In genomic region chr17:42759982-42760651, GRCh38 we compare ENCODE assay signal across 9 cellular contexts. TPM values are rescaled to one million over a fixed set of nuclear protein-coding genes. Genes with fewer than 3 reads are reported as not detected.
DNase-seq lines count a peak whose midpoint lies in the region; ATAC-seq and TF ChIP-seq lines count a peak whose summit lies in the region.
"Had no signal": no experiment of that assay in that cellular context is flagged by ENCODE, and none has a peak within 500 bp of the region (broad histone marks: within the 10 kb centered on the region; RNA-seq: fewer than 3 reads in every experiment).

No MANE protein-coding gene starts in this region.

- no peak for ATAC-seq in activated T-cell treated with anti-CD3 and anti-CD28 coated beads, Interleukin-2, amount 50 U/mL, for 4 hours

- no peak for TF ChIP-seq CTCF in mesothelial cell of epicardium (IDR thresholded peaks at IDR 0.05; ENCODE audit: unreplicated experiment)
- TF ChIP-seq CTCF in tibial nerve (IDR thresholded peaks at IDR 0.05) = no peak

- intact Hi-C loops in activated T-helper 1 cell treated with anti-CD3 and anti-CD28 coated beads, Interleukin-12 subunit alpha, Interleukin-12 subunit beta, Interleukin-2, Interleukin-4 antibody, amounts not matched to agents 30 ng/mL and 10 ng/mL and 1 ng/mL, durations not matched to agents 14 hours and 24 hours and 36 hours (cut with micrococcal nuclease) = no loop called here

- H3K4me1 Mint-ChIP-seq in activated T-cell treated with anti-CD3 and anti-CD28 coated beads, Interleukin-2, amount 50 U/mL, for 4 hours (ENCODE audit: low read depth) = peaks cover 7% of the 10 kb centered on the region
- H3K4me1 Mint-ChIP-seq in activated T-helper 1 cell treated with anti-CD3 and anti-CD28 coated beads, Interleukin-12 subunit alpha, Interleukin-12 subunit beta, Interleukin-2, Interleukin-4 antibody, amounts not matched to agents 30 ng/mL and 10 ng/mL and 1 ng/mL, durations not matched to agents 14 hours and 24 hours and 36 hours (ENCODE audit: low read depth) = peaks cover 6% of the 10 kb centered on the region
- peaks cover 24% of the 10 kb centered on the region for H3K4me1 Mint-ChIP-seq in mesothelial cell of epicardium

- WGBS in tibial nerve, 2 donors = 39 to 47% methylated on average over 11 of the region's 11 CpGs

- peak overlapping the region; percentile 21 for H3K4me3 Mint-ChIP-seq in activated T-cell treated with anti-CD3 and anti-CD28 coated beads, Interleukin-2, amount 50 U/mL, for 4 hours
- H3K4me3 Mint-ChIP-seq in activated T-helper 1 cell treated with anti-CD3 and anti-CD28 coated beads, Interleukin-12 subunit alpha, Interleukin-12 subunit beta, Interleukin-2, Interleukin-4 antibody, amounts not matched to agents 30 ng/mL and 10 ng/mL and 1 ng/mL, durations not matched to agents 14 hours and 24 hours and 36 hours = peak overlapping the region; percentile 54
- H3K4me3 Mint-ChIP-seq in mesothelial cell of epicardium = peak overlapping the region; percentile 69

- no peaks in the 10 kb centered on the region for H3K9me3 Mint-ChIP-seq in activated T-cell treated with anti-CD3 and anti-CD28 coated beads, Interleukin-2, amount 50 U/mL, for 4 hours
- no peaks in the 10 kb centered on the region for H3K9me3 Mint-ChIP-seq in activated T-helper 1 cell treated with anti-CD3 and anti-CD28 coated beads, Interleukin-12 subunit alpha, Interleukin-12 subunit beta, Interleukin-2, Interleukin-4 antibody, amounts not matched to agents 30 ng/mL and 10 ng/mL and 1 ng/mL, durations not matched to agents 14 hours and 24 hours and 36 hours
- H3K9me3 Mint-ChIP-seq in mesothelial cell of epicardium = no peaks in the 10 kb centered on the region

- H3K27ac ChIP-seq in tibial nerve = peak overlapping the region; percentile 43 to 79 (median 74)

- peak overlapping the region; percentile 32 to 67 (median 44) for H3K4me3 ChIP-seq in tibial nerve

- peaks cover 0 to 32% of the 10 kb centered on the region in 2 donors for H3K27me3 ChIP-seq in tibial nerve

- TF ChIP-seq POLR2A in tibial nerve (IDR thresholded peaks at IDR 0.05) = no peak

- no peaks in the 10 kb centered on the region for H3K36me3 Mint-ChIP-seq in activated T-cell treated with anti-CD3 and anti-CD28 coated beads, Interleukin-2, amount 50 U/mL, for 4 hours (ENCODE audit: insufficient read depth)
- no peaks in the 10 kb centered on the region for H3K36me3 Mint-ChIP-seq in activated T-helper 1 cell treated with anti-CD3 and anti-CD28 coated beads, Interleukin-12 subunit alpha, Interleukin-12 subunit beta, Interleukin-2, Interleukin-4 antibody, amounts not matched to agents 30 ng/mL and 10 ng/mL and 1 ng/mL, durations not matched to agents 14 hours and 24 hours and 36 hours (ENCODE audit: low read depth)
- H3K36me3 Mint-ChIP-seq in mesothelial cell of epicardium = no peaks in the 10 kb centered on the region

- H3K27ac Mint-ChIP-seq in activated T-helper 1 cell treated with anti-CD3 and anti-CD28 coated beads, Interleukin-12 subunit alpha, Interleukin-12 subunit beta, Interleukin-2, Interleukin-4 antibody, amounts not matched to agents 30 ng/mL and 10 ng/mL and 1 ng/mL, durations not matched to agents 14 hours and 24 hours and 36 hours = no peak overlapping the region
- H3K27ac Mint-ChIP-seq in mesothelial cell of epicardium = no peak overlapping the region

- TF ChIP-seq EP300 in tibial nerve (IDR thresholded peaks at IDR 0.05) = no peak

- H3K4me1 ChIP-seq in tibial nerve = peaks cover 0 to 33% (median 17%) of the 10 kb centered on the region in 4 donors

- no peaks in the 10 kb centered on the region for H3K36me3 ChIP-seq in tibial nerve

- H3K9me3 ChIP-seq in tibial nerve = no peaks in the 10 kb centered on the region
- H3K9me3 ChIP-seq: SK-N-SH had no signal

- no peak for DNase-seq in activated T-cell treated with anti-CD3 and anti-CD28 coated beads, Interleukin-2, amount 50 U/mL, for 4 hours
- DNase-seq in activated T-cell treated with anti-CD3 and anti-CD28 coated beads for 4 hours (no peak), mesothelial cell of epicardium (ENCODE audit: low spot score in 2 of 2, unreplicated experiment in 2 of 2) (no peak), tibial nerve (ENCODE audit: low spot score in 2 of 2) (no peak), NCI-H1417 treated with DMSO at 0.1 percent for 48 hours (lab: John Stamatoyannopoulos, UW) (no peak), DMS 273 (lab: John Stamatoyannopoulos, UW; ENCODE audit: unreplicated experiment) (no peak), NCI-H2171 treated with DMSO at 0.1 percent for 48 hours (lab: John Stamatoyannopoulos, UW) (no peak)
- DNase-seq in activated T-helper 1 cell treated with anti-CD3 and anti-CD28 coated beads, Interleukin-12 subunit alpha, Interleukin-12 subunit beta, Interleukin-2, Interleukin-4 antibody, amounts not matched to agents 30 ng/mL and 10 ng/mL and 1 ng/mL, durations not matched to agents 14 hours and 24 hours and 36 hours (ENCODE audit: low spot score) = no peak

- H3K27me3 Mint-ChIP-seq in activated T-cell treated with anti-CD3 and anti-CD28 coated beads, Interleukin-2, amount 50 U/mL, for 4 hours (ENCODE audit: low read depth) = peaks cover 53% of the 10 kb centered on the region
- peaks cover 61% of the 10 kb centered on the region for H3K27me3 Mint-ChIP-seq in activated T-helper 1 cell treated with anti-CD3 and anti-CD28 coated beads, Interleukin-12 subunit alpha, Interleukin-12 subunit beta, Interleukin-2, Interleukin-4 antibody, amounts not matched to agents 30 ng/mL and 10 ng/mL and 1 ng/mL, durations not matched to agents 14 hours and 24 hours and 36 hours (ENCODE audit: insufficient read depth)
- peaks cover 53% of the 10 kb centered on the region for H3K27me3 Mint-ChIP-seq in mesothelial cell of epicardium (ENCODE audit: low read depth)

RNA-seq across cellular contexts. Expression of gene RAMP2, which starts 0.9 kb away (rescaled TPM):
- not detected for total RNA-seq in activated T-cell treated with anti-CD3 and anti-CD28 coated beads, Interleukin-2, amount 50 U/mL, for 4 hours
- total RNA-seq in activated T-helper 1 cell treated with anti-CD3 and anti-CD28 coated beads, Interleukin-12 subunit alpha, Interleukin-12 subunit beta, Interleukin-2, Interleukin-4 antibody, amounts not matched to agents 30 ng/mL and 10 ng/mL and 1 ng/mL, durations not matched to agents 14 hours and 24 hours and 36 hours = not detected in 2 replicates
- total RNA-seq in mesothelial cell of epicardium = 19.5 to 22.3 TPM (median 21.6 TPM) in 3 replicates
- 100 to 1,000 TPM in 1 of 4 donors, 10 to 100 TPM in 3; 32.6 to 113 (median 51.4) TPM for total RNA-seq in tibial nerve

RNA-seq across cellular contexts. Expression of gene VPS25, which starts 13.1 kb away (rescaled TPM):
- total RNA-seq in activated T-cell treated with anti-CD3 and anti-CD28 coated beads, Interleukin-2, amount 50 U/mL, for 4 hours = 100 to 1,000 TPM in 1 of 3 donors, 10 to 100 TPM in 2; 92.6 to 106 (median 98.7) TPM
- 93.6 and 97.0 TPM in 2 replicates for total RNA-seq in activated T-helper 1 cell treated with anti-CD3 and anti-CD28 coated beads, Interleukin-12 subunit alpha, Interleukin-12 subunit beta, Interleukin-2, Interleukin-4 antibody, amounts not matched to agents 30 ng/mL and 10 ng/mL and 1 ng/mL, durations not matched to agents 14 hours and 24 hours and 36 hours
- total RNA-seq in mesothelial cell of epicardium (59.4 to 65.0 TPM (median 64.9 TPM) in 3 replicates), tibial nerve (10 to 100 TPM; 24.5 to 44.7 (median 38.2) TPM)

RNA-seq across cellular contexts. Expression of gene EZH1, which starts 15.3 kb away (rescaled TPM):
- 10 to 100 TPM; 22.2 to 26.5 (median 22.6) TPM for total RNA-seq in activated T-cell treated with anti-CD3 and anti-CD28 coated beads, Interleukin-2, amount 50 U/mL, for 4 hours
- total RNA-seq in activated T-helper 1 cell treated with anti-CD3 and anti-CD28 coated beads, Interleukin-12 subunit alpha, Interleukin-12 subunit beta, Interleukin-2, Interleukin-4 antibody, amounts not matched to agents 30 ng/mL and 10 ng/mL and 1 ng/mL, durations not matched to agents 14 hours and 24 hours and 36 hours = 35.6 and 40.0 TPM in 2 replicates
- total RNA-seq in mesothelial cell of epicardium (38.4 to 45.1 TPM (median 42.5 TPM) in 3 replicates), tibial nerve (100 to 1,000 TPM in 2 of 4 donors, 10 to 100 TPM in 2; 73.8 to 128 (median 109) TPM)

RNA-seq across cellular contexts. Expression of gene WNK4, which starts 20.3 kb away (rescaled TPM):
- total RNA-seq in activated T-cell treated with anti-CD3 and anti-CD28 coated beads, Interleukin-2, amount 50 U/mL, for 4 hours = under 1 TPM; 0.16 to 0.46 (median 0.38) TPM
- 0.12 and 0.29 TPM in 2 replicates for total RNA-seq in activated T-helper 1 cell treated with anti-CD3 and anti-CD28 coated beads, Interleukin-12 subunit alpha, Interleukin-12 subunit beta, Interleukin-2, Interleukin-4 antibody, amounts not matched to agents 30 ng/mL and 10 ng/mL and 1 ng/mL, durations not matched to agents 14 hours and 24 hours and 36 hours
- total RNA-seq in mesothelial cell of epicardium (1.3 to 1.8 TPM (median 1.7 TPM) in 3 replicates), tibial nerve (10 to 100 TPM in 2 of 4 donors, 1 to 10 TPM in 2; 3.6 to 15.6 (median 9.1) TPM)

RNA-seq across cellular contexts. Expression of gene COA3, which starts 38.4 kb away (rescaled TPM):
- total RNA-seq in activated T-cell treated with anti-CD3 and anti-CD28 coated beads, Interleukin-2, amount 50 U/mL, for 4 hours = 10 to 100 TPM; 52.2 to 56.2 (median 55.1) TPM
- total RNA-seq in activated T-helper 1 cell treated with anti-CD3 and anti-CD28 coated beads, Interleukin-12 subunit alpha, Interleukin-12 subunit beta, Interleukin-2, Interleukin-4 antibody, amounts not matched to agents 30 ng/mL and 10 ng/mL and 1 ng/mL, durations not matched to agents 14 hours and 24 hours and 36 hours = 53.5 and 59.3 TPM in 2 replicates
- total RNA-seq in mesothelial cell of epicardium (52.4 to 57.4 TPM (median 54.3 TPM) in 3 replicates), tibial nerve (10 to 100 TPM; 58.2 to 91.7 (median 62.6) TPM)

Comparison
In these comparisons a context has a peak if more than half of its experiments do, and no peak if none do; other contexts are left out.
1. RNA of gene RAMP2, which starts 0.9 kb away (total RNA-seq): 32.6 to 113 TPM in tibial nerve and 19.5 to 22.3 TPM in mesothelial cell of epicardium; not detected in activated T-cell treated with anti-CD3 and anti-CD28 coated beads, Interleukin-2, amount 50 U/mL, for 4 hours and not detected in activated T-helper 1 cell treated with anti-CD3 and anti-CD28 coated beads, Interleukin-12 subunit alpha, Interleukin-12 subunit beta, Interleukin-2, Interleukin-4 antibody, amounts not matched to agents 30 ng/mL and 10 ng/mL and 1 ng/mL, durations not matched to agents 14 hours and 24 hours and 36 hours; every median in the first group is over 10 times any median in the second.
2. Peak in every context shown above with its lines, with median percentiles within 50 percentile points of each other: H3K4me3 Mint-ChIP-seq.